Comparison of ENCODE assay signal across 10 cellular contexts in the genomic region with DNA sequence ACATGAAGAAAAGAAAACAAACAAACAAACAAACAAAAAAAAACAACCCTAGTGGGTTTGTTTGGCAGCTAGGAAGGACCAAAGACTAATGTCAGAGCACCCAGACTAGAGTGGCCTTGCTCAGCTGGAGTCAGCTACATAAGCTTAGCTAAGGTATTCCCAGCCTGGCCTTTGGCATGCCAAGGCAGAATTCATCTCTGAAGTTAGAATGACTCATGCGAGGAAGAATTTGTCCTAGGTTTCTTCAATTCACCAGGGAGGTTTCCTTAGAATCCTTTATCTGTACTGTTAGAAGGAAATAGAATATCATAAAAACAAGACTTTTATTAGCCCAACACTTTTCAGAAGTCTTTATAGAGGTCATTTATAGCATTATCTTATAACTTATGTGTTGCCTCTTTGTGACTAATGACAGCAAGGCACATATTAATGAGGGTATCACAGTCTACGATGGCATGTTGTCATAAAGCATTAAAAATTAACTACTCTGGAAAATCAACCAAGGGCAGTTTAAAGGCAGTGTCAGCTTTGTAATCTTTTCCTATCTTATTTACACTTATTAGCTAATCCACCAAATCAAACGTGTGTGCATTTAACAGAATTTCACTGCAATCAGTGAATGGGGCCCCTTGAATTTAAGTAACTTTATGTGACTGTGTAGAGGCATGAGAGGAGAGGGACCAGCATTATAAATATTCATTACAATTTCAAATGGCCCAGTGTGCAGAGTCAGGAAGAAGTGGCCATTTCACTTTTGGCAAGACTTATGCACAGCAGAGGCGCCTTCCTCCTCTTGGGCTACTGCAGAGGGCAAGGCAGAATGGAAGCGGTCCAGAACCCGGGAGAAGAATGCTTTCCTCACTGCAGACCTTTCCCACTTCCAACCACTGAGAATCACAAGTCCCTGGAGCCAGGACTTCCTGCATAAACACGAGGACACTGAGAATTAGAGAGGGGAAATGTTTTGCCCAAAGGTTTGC. TPM values are rescaled to one million over a fixed set of nuclear protein-coding genes. Genes with fewer than 3 reads are reported as not detected.
A peak's percentile ranks its signal among the peaks of the same experiment; 100 is the strongest.
DNase-seq lines count a peak whose midpoint lies in the region; ATAC-seq and TF ChIP-seq lines count a peak whose summit lies in the region.
"Had no signal": no experiment of that assay in that cellular context is flagged by ENCODE, and none has a peak within 500 bp of the region (broad histone marks: within the 10 kb centered on the region; RNA-seq: fewer than 3 reads in every experiment).

No MANE protein-coding gene starts in this region.

- peak overlapping the region in 1 of 5 donors; percentile 6 for H3K27ac ChIP-seq in adrenal gland
- peak overlapping the region; percentile 80 for H3K27ac ChIP-seq in hepatocyte
- H3K27ac ChIP-seq in stomach = peak overlapping the region in 4 of 5 donors; percentile 19 to 53 (median 50)

- H3K27me3 ChIP-seq in adrenal gland = no peaks in the 10 kb centered on the region
- no peaks in the 10 kb centered on the region for H3K27me3 ChIP-seq in hepatocyte
- H3K27me3 ChIP-seq in stomach = peaks cover 0 to 10% (median 0%) of the 10 kb centered on the region in 3 donors

- H3K9me3 Mint-ChIP-seq in HFFc6 = no peaks in the 10 kb centered on the region
- H3K9me3 Mint-ChIP-seq: natural killer cell treated with Interleukin-12 subunit alpha and Interleukin-12 subunit beta and Interleukin-15 and Interleukin-18, amount 100 ng/mL, for 72 hours had no signal

- ATAC-seq in HG03175 (IDR thresholded peaks at IDR 0.05; ENCODE audit: unreplicated experiment) = no peak
- no peak for ATAC-seq in GM21786 (IDR thresholded peaks at IDR 0.05; ENCODE audit: unreplicated experiment)
- ATAC-seq: natural killer cell treated with Interleukin-12 subunit alpha and Interleukin-12 subunit beta and Interleukin-15 and Interleukin-18, amount 100 ng/mL, for 72 hours had no signal

- peaks cover 10% of the 10 kb centered on the region for H3K4me1 Mint-ChIP-seq in HFFc6 (ENCODE audit: low read depth)

- peaks cover 15% of the 10 kb centered on the region for H3K27me3 Mint-ChIP-seq in HFFc6 (ENCODE audit: insufficient read depth)

- no peak overlapping the region for H3K4me3 Mint-ChIP-seq in HFFc6
- H3K4me3 Mint-ChIP-seq: natural killer cell treated with Interleukin-12 subunit alpha and Interleukin-12 subunit beta and Interleukin-15 and Interleukin-18, amount 100 ng/mL, for 72 hours had no signal

- no peaks in the 10 kb centered on the region for H3K9me2 ChIP-seq in hepatocyte (replicated peaks; ENCODE audit: insufficient read depth)

- 34 to 58% (median 47%) methylated on average over 5 to 7 of the region's 7 CpGs for WGBS in adrenal gland, 4 donors
- WGBS in hepatocyte (ENCODE audit: low lambda C conversion rate, missing lambda C conversion rate) = 56% methylated on average over 7 of the region's 7 CpGs
- 17 to 38% (median 24%) methylated on average over 7 of the region's 7 CpGs for WGBS in stomach, 5 donors

- H3K36me3 Mint-ChIP-seq in HFFc6 (ENCODE audit: low read depth) = no peaks in the 10 kb centered on the region
- H3K36me3 Mint-ChIP-seq: natural killer cell treated with Interleukin-12 subunit alpha and Interleukin-12 subunit beta and Interleukin-15 and Interleukin-18, amount 100 ng/mL, for 72 hours had no signal

- H3K9me3 ChIP-seq in adrenal gland (replicated peaks in 1 of 3) = no peaks in the 10 kb centered on the region
- H3K9me3 ChIP-seq in hepatocyte (ENCODE audit: low read depth) = no peaks in the 10 kb centered on the region
- H3K9me3 ChIP-seq in stomach = no peaks in the 10 kb centered on the region

- peaks cover 0 to 8% of the 10 kb centered on the region in 2 donors for H3K4me1 ChIP-seq in adrenal gland (replicated peaks in 1 of 2)
- peaks cover 27% of the 10 kb centered on the region for H3K4me1 ChIP-seq in hepatocyte (ENCODE audit: insufficient read depth)
- peaks cover 0 to 24% (median 16%) of the 10 kb centered on the region in 4 donors for H3K4me1 ChIP-seq in stomach

- no peaks in the 10 kb centered on the region for H4K20me1 ChIP-seq in hepatocyte (ENCODE audit: insufficient read depth, poor library complexity, severe bottlenecking)

- H3K4me3 ChIP-seq in adrenal gland (no peak overlapping the region), hepatocyte (no peak overlapping the region), stomach (no peak overlapping the region)

- intact Hi-C loops in adrenal gland (cut with DNase I) (loop anchor here in 1 of 2 donors (2.0 kb wide), 1 partner anchor 103 kb away; no protein-coding TSS in a partner anchor), stomach (cut with DNase I; ENCODE audit: low total_unique reads) (loop anchor here (10.0 kb wide), 1 partner anchor 95 kb away; no protein-coding TSS in a partner anchor)

- no peak overlapping the region for H3K4me2 ChIP-seq in hepatocyte

- H3K36me3 ChIP-seq in adrenal gland (replicated peaks in 1 of 2) = no peaks in the 10 kb centered on the region
- H3K36me3 ChIP-seq in hepatocyte (replicated peaks; ENCODE audit: insufficient read depth, low read depth) = no peaks in the 10 kb centered on the region
- H3K36me3 ChIP-seq in stomach = no peaks in the 10 kb centered on the region

- TF ChIP-seq EP300 in stomach (IDR thresholded peaks at IDR 0.05) = no peak

- TF ChIP-seq CTCF in HFFc6 (IDR thresholded peaks at IDR 0.05) = no peak
- no peak for TF ChIP-seq CTCF in adrenal gland (IDR thresholded peaks at IDR 0.05)
- no peak for TF ChIP-seq CTCF in hepatocyte (IDR thresholded peaks at IDR 0.05; ENCODE audit: poor library complexity)
- TF ChIP-seq CTCF in stomach (IDR thresholded peaks at IDR 0.05) = no peak

- H3K79me2 ChIP-seq in hepatocyte = no peaks in the 10 kb centered on the region

- H2AFZ ChIP-seq in hepatocyte = no peak overlapping the region

- DNase-seq in HFFc6 (peak; percentile 67), adrenal gland (peak; percentile 20 to 76 (median 67)), hepatocyte (ENCODE audit: low spot score) (peak; percentile 86), stomach (peak; percentile 35), NCI-H1930 (lab: John Stamatoyannopoulos, UW) (no peak)
- DNase-seq: effector CD4-positive, alpha-beta T cell; SIG-M5 had no signal

- TF ChIP-seq POLR2A in adrenal gland (IDR thresholded peaks at IDR 0.05) (no peak), stomach (IDR thresholded peaks at IDR 0.05) (no peak)

- no peak overlapping the region for H3K27ac Mint-ChIP-seq in HFFc6
- H3K27ac Mint-ChIP-seq: natural killer cell treated with Interleukin-12 subunit alpha and Interleukin-12 subunit beta and Interleukin-15 and Interleukin-18, amount 100 ng/mL, for 72 hours had no signal

RNA-seq across cellular contexts. Expression of a gene that starts 36.3 kb away (rescaled TPM):
- not detected for total RNA-seq in HFFc6 (2021; fragmentation: NEBNext Ultra II Directional; extraction: Animal tissue kit (Norgen Biotek cat#: 25700))
- under 1 TPM in 1 of 8 donors, not detected in 7; 0.04 TPM for total RNA-seq in adrenal gland
- polyA plus RNA-seq in adrenal gland = under 1 TPM in 1 of 3 donors, not detected in 2; under 0.01 TPM
- 7.3 and 7.4 TPM in 2 replicates for total RNA-seq in hepatocyte
- polyA plus RNA-seq in hepatocyte = 3.0 and 4.4 TPM in 2 replicates
- 10 to 100 TPM in 1 of 5 donors, 1 to 10 TPM in 2, not detected in 2; 1.0 to 13.8 (median 2.3) TPM for total RNA-seq in stomach
- polyA plus RNA-seq in stomach = 1 to 10 TPM in 1 of 3 donors, under 1 TPM in 1, not detected in 1; 0.68 to 2.8 TPM
- total RNA-seq: natural killer cell treated with Interleukin-12 subunit alpha and Interleukin-12 subunit beta and Interleukin-15 and Interleukin-18, amount 100 ng/mL, for 72 hours had no signal

Comparison
In these comparisons a context has a peak if more than half of its experiments do, and no peak if none do; other contexts are left out.
1. DNase-seq: peak in HFFc6 (single experiment), adrenal gland (7 of 7), hepatocyte (single experiment) and stomach (single experiment); none in NCI-H1930 (0 of 2).